ENCODE assay signal across 7 cellular contexts in genomic region chr17:33292184-33292980, GRCh38. TPM values are rescaled to one million over a fixed set of nuclear protein-coding genes. Genes with fewer than 3 reads are reported as not detected.
DNase-seq lines count a peak whose midpoint lies in the region; ATAC-seq, FAIRE-seq and TF ChIP-seq lines count a peak whose summit lies in the region.

No MANE protein-coding gene starts in this region.

- H3K4me1 Mint-ChIP-seq in glutamatergic neuron (ENCODE audit: low read depth, unreplicated experiment) = peaks cover 4% of the 10 kb centered on the region

- no peaks in the 10 kb centered on the region for H3K4me1 ChIP-seq in small intestine (ENCODE audit: control insufficient read depth in 2 of 2, insufficient read depth in 1 of 2, low read depth in 1 of 2, low read length in 1 of 2)

- H3K9me3 Mint-ChIP-seq in glutamatergic neuron (ENCODE audit: unreplicated experiment) = peaks cover 10% of the 10 kb centered on the region

- FAIRE-seq in GM12892 (lab: Jason Lieb, UNC) (no peak), small intestine (lab: Jason Lieb, UNC) (no peak)

- no peak overlapping the region for H3K27ac Mint-ChIP-seq in glutamatergic neuron (ENCODE audit: unreplicated experiment)

- peak; percentile 23 for DNase-seq in GM12892 (ENCODE audit: insufficient read length)
- peak; percentile 81 for DNase-seq in SK-N-DZ (ENCODE audit: low spot score)
- peak; percentile 59 for DNase-seq in glutamatergic neuron
- DNase-seq in small intestine = peak; percentile 37
- no peak for DNase-seq in COR-L47 (lab: John Stamatoyannopoulos, UW)
- DNase-seq in NCI-H510A (lab: John Stamatoyannopoulos, UW) = no peak

- peak overlapping the region; percentile 77 for H3K4me3 Mint-ChIP-seq in glutamatergic neuron (ENCODE audit: unreplicated experiment)

- peak overlapping the region in 1 of 2 donors; percentile 56 for H3K4me3 ChIP-seq in small intestine (ENCODE audit: low read depth in 1 of 2, low read length in 2 of 2)

- no peak for ATAC-seq in GM19351 (IDR thresholded peaks at IDR 0.05; ENCODE audit: unreplicated experiment)

- H3K27me3 ChIP-seq in small intestine (ENCODE audit: control insufficient read depth in 2 of 2, insufficient read depth in 2 of 2, low read length in 2 of 2) = peaks cover 2 to 12% of the 10 kb centered on the region in 2 donors

- H3K27ac ChIP-seq in small intestine (ENCODE audit: low read depth in 1 of 2, low read length in 1 of 2) = no peak overlapping the region

- H3K36me3 ChIP-seq in small intestine (ENCODE audit: control insufficient read depth in 2 of 2, insufficient read depth in 2 of 2, low read length in 2 of 2) = no peaks in the 10 kb centered on the region

- H3K36me3 Mint-ChIP-seq in glutamatergic neuron (ENCODE audit: unreplicated experiment) = peaks cover 5% of the 10 kb centered on the region

- H3K27me3 Mint-ChIP-seq in glutamatergic neuron (ENCODE audit: unreplicated experiment) = peaks cover 26% of the 10 kb centered on the region

- no peak for TF ChIP-seq POLR2A in GM12892 (IDR thresholded peaks at IDR 0.05; ENCODE audit: low read depth, low read length)

- 1 to 2% (median 1%) methylated on average over 53 to 71 of the region's 72 CpGs for whole genome bisulfite sequencing in small intestine, 3 donors

- no peaks in the 10 kb centered on the region for H3K9me3 ChIP-seq in small intestine (ENCODE audit: control insufficient read depth, low read depth)

- peak; percentile 52 for TF ChIP-seq CTCF in glutamatergic neuron (IDR thresholded peaks at IDR 0.05; ENCODE audit: partially characterized antibody, unreplicated experiment)

RNA-seq across cellular contexts. Expression of gene ASIC2, which starts 0.7 kb away (rescaled TPM):
- polyA plus RNA-seq in GM12892 (2012; ENCODE audit: missing spikeins) = not detected
- polyA plus RNA-seq in SK-N-DZ (2014; cell fraction: cytosol; rRNA removed) = 8.2 and 11.6 TPM in 2 replicates
- polyA plus RNA-seq in SK-N-DZ (2014; cell fraction: nucleus; rRNA removed) = 3.3 and 4.0 TPM in 2 replicates
- 0.74 TPM for total RNA-seq in glutamatergic neuron (ENCODE audit: unreplicated experiment)
- 1 to 10 TPM in 1 of 3 donors, not detected in 2; 1.5 TPM for polyA plus RNA-seq in small intestine

Comparison
In these comparisons a context has a peak if more than half of its experiments do, and no peak if none do; other contexts are left out.
1. DNase-seq: peak in GM12892 (single experiment), SK-N-DZ (single experiment), glutamatergic neuron (single experiment) and small intestine (single experiment); none in COR-L47 (single experiment) and NCI-H510A (single experiment).